ENCODE assay signal across 22 cellular contexts in the genomic region with DNA sequence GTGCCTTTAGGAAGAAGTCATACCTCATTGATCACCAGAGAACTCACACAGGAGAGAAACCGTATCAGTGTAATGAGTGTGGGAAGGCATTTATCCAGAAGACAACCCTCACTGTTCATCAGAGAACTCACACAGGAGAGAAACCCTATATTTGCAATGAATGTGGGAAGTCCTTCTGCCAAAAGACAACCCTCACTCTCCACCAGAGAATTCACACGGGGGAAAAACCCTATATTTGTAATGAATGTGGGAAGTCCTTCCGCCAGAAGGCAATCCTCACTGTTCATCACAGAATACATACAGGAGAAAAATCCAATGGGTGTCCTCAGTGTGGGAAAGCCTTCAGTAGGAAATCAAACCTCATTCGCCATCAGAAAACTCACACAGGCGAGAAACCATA.
"Had no signal": no experiment of that assay in that cellular context is flagged by ENCODE, and none has a peak within 500 bp of the region (broad histone marks: within the 10 kb centered on the region; RNA-seq: fewer than 3 reads in every experiment).

No MANE protein-coding gene starts in this region.

- ATAC-seq: activated T-helper 17 cell treated with anti-CD3 and anti-CD28 coated beads, Interleukin-2, amount 50 U/mL, for 72 hours; T-helper 17 cell; WTC11 had no signal

- DNase-seq: activated CD4-positive, alpha-beta memory T cell treated with anti-CD3 and anti-CD28 coated beads for 36 hours; activated CD4-positive, alpha-beta T cell treated with anti-CD3 and anti-CD28 coated beads for 1 hour; activated CD4-positive, alpha-beta T cell treated with anti-CD3 and anti-CD28 coated beads, Interleukin-2, amount 10 ng/mL, durations not matched to agents 7 days and 5 days; activated CD8-positive, alpha-beta memory T cell treated with anti-CD3 and anti-CD28 coated beads for 24 hours; activated gamma-delta T cell; activated naive CD4-positive, alpha-beta T cell treated with anti-CD3 and anti-CD28 coated beads for 36 hours; activated T-cell treated with anti-CD3 and anti-CD28 coated beads, Interleukin-2, amount 50 U/mL, for 48 hours; anterior cingulate cortex; Kasumi-1; NCI-H1048; NCI-H1417; NCI-H1930; NCI-H2171; NCI-H226; NCI-H510A; NCI-H526 treated with DMSO at 0.1 percent for 48 hours; NCI-H82; SIG-M5; T-helper 17 cell; T-helper 9 cell had no signal
